In the genomic region with DNA sequence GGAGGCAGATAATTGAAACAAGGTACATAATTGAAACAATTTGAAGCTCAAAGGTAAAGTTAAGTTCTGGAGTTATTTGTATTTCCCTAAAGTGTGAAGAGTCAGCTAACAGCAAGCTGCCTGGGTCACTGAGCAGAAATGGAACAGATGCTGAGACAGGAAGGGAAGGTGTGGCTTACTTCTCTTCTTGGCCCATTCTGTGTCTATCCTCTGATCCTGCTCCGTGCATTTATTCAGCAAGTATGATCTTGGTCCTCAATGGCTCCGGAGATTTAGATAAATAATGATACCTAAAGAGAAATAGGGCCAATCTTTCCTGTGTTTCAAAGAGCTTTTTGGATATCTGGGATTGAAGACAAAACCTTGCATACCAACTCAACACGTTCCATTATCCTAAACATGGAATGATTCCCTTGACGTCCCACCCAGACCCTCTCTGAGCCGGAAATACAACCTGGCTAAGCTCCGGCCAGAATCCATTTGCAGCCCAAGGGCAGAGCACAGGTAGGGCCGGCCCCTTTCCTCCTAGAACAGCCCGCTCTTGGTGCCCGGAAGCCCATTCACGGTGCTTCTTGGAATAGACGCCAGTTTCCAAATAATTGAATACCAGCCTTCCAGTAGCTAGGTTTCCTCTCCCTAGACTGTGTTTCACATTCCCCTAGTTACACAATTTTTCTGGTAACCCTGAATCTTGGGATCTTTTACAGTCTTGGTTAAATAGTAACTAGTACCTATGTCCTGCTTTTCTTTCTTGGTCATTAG, we compare ENCODE assay signal across 28 cellular contexts.
DNase-seq lines count a peak whose midpoint lies in the region; ATAC-seq, FAIRE-seq and TF ChIP-seq lines count a peak whose summit lies in the region.
"Had no signal": no experiment of that assay in that cellular context is flagged by ENCODE, and none has a peak within 500 bp of the region (broad histone marks: within the 10 kb centered on the region; RNA-seq: fewer than 3 reads in every experiment).

No MANE protein-coding gene starts in this region.

- TF ChIP-seq CTCF in mucosa of descending colon (IDR thresholded peaks at IDR 0.05) (no peak), smooth muscle cell (IDR thresholded peaks at IDR 0.05; ENCODE audit: borderline replicate concordance, insufficient read depth, poor library complexity, severe bottlenecking) (no peak)

- WGBS in smooth muscle cell (ENCODE audit: low lambda C conversion rate): 90% methylated on average over 11 of the region's 11 CpGs

- peak; percentile 51 for ATAC-seq in mucosa of descending colon
- ATAC-seq in effector memory CD8-positive, alpha-beta T cell (replicated peaks): no peak
- ATAC-seq: natural killer cell treated with Interleukin-12 subunit alpha and Interleukin-12 subunit beta and Interleukin-15 and Interleukin-18, amount 100 ng/mL, for 72 hours had no signal

- H3K4me3 Mint-ChIP-seq in effector memory CD8-positive, alpha-beta T cell: no peak overlapping the region
- H3K4me3 Mint-ChIP-seq: natural killer cell treated with Interleukin-12 subunit alpha and Interleukin-12 subunit beta and Interleukin-15 and Interleukin-18, amount 100 ng/mL, for 72 hours had no signal

- FAIRE-seq in GM12891 (lab: Jason Lieb, UNC): no peak
- FAIRE-seq: astrocyte, colon, GM19239 had no signal

- H3K27me3 ChIP-seq in iPS-18a (ENCODE audit: control insufficient read depth, insufficient read depth, low read length) (peaks cover 22% of the 10 kb centered on the region), smooth muscle cell (ENCODE audit: low read depth) (peaks cover 58% of the 10 kb centered on the region)
- H3K27me3 ChIP-seq: uterus had no signal

- H3K9me3 ChIP-seq in iPS-18a (ENCODE audit: control insufficient read depth, low read depth, low read length): no peaks in the 10 kb centered on the region
- H3K9me3 ChIP-seq in mucosa of descending colon: no peaks in the 10 kb centered on the region
- no peaks in the 10 kb centered on the region for H3K9me3 ChIP-seq in smooth muscle cell (replicated peaks; ENCODE audit: low read depth)
- H3K9me3 ChIP-seq: prostate gland, uterus had no signal

- TF ChIP-seq POLR2A in GM12891 (IDR thresholded peaks at IDR 0.05; ENCODE audit: low read depth, low read length): no peak

- no peaks in the 10 kb centered on the region for H3F3A ChIP-seq in smooth muscle cell (ENCODE audit: low read depth)

- peak overlapping the region; percentile 51 for H3K4me3 ChIP-seq in iPS-18a (ENCODE audit: low read length)
- H3K4me3 ChIP-seq in mucosa of descending colon: no peak overlapping the region
- peak overlapping the region; percentile 60 for H3K4me3 ChIP-seq in smooth muscle cell
- H3K4me3 ChIP-seq: GM23248, prostate gland had no signal

- H3K4me1 Mint-ChIP-seq in effector memory CD8-positive, alpha-beta T cell (ENCODE audit: low read depth in 2 of 2): no peaks in the 10 kb centered on the region

- H3K9ac ChIP-seq in iPS-18a (ENCODE audit: low read length): no peak overlapping the region
- no peak overlapping the region for H3K9ac ChIP-seq in smooth muscle cell (ENCODE audit: low read depth)
- H3K9ac ChIP-seq: GM23248 had no signal

- H3K4me1 ChIP-seq in iPS-18a (ENCODE audit: control insufficient read depth, low read depth, low read length) (peaks cover 10% of the 10 kb centered on the region), mucosa of descending colon (ENCODE audit: low read depth) (no peaks in the 10 kb centered on the region), smooth muscle cell (ENCODE audit: low read depth) (peaks cover 7% of the 10 kb centered on the region)
- H3K4me1 ChIP-seq: prostate gland, uterus had no signal

- no peaks in the 10 kb centered on the region for H3K36me3 Mint-ChIP-seq in effector memory CD8-positive, alpha-beta T cell (ENCODE audit: insufficient read depth)
- H3K36me3 Mint-ChIP-seq: activated naive CD4-positive, alpha-beta T cell treated with anti-CD3 and anti-CD28 coated beads, Interleukin-2, amount 50 U/mL, for 24 hours; IgD-negative memory B cell; immature natural killer cell; natural killer cell treated with Interleukin-12 subunit alpha and Interleukin-12 subunit beta and Interleukin-15 and Interleukin-18, amount 100 ng/mL, for 72 hours had no signal

- no peaks in the 10 kb centered on the region for H3K36me3 ChIP-seq in iPS-18a (ENCODE audit: control insufficient read depth, low read depth, low read length)
- no peaks in the 10 kb centered on the region for H3K36me3 ChIP-seq in mucosa of descending colon (ENCODE audit: low read depth)
- no peaks in the 10 kb centered on the region for H3K36me3 ChIP-seq in smooth muscle cell (ENCODE audit: low read depth)
- H3K36me3 ChIP-seq: prostate gland, uterus had no signal

- H3K27me3 Mint-ChIP-seq in effector memory CD8-positive, alpha-beta T cell: peaks cover 68 to 78% of the 10 kb centered on the region in 2 donors

- H3K79me2 ChIP-seq in smooth muscle cell (ENCODE audit: low read depth): no peaks in the 10 kb centered on the region

- no peaks in the 10 kb centered on the region for H4K20me1 ChIP-seq in smooth muscle cell (ENCODE audit: low read depth)

- DNase-seq in HT-29 (ENCODE audit: low spot score): peak; percentile 69
- peak in 2 of 3 donors; percentile 54 for DNase-seq in mucosa of descending colon
- DNase-seq in smooth muscle cell (lab: John Stamatoyannopoulos, UW; ENCODE audit: unreplicated experiment): no peak
- DNase-seq in Kasumi-1 (lab: John Stamatoyannopoulos, UW): no peak
- no peak for DNase-seq in activated gamma-delta T cell (lab: John Stamatoyannopoulos, UW)
- no peak for DNase-seq in GM12891 (ENCODE audit: insufficient read length, low spot score)
- DNase-seq in effector memory CD8-positive, alpha-beta T cell: no peak
- DNase-seq: activated CD4-positive, alpha-beta T cell treated with anti-CD3 and anti-CD28 coated beads for 1 hour; activated T-cell treated with anti-CD3 and anti-CD28 coated beads, Interleukin-2, amount 50 U/mL, for 48 hours; DMS153; GM23248; head of caudate nucleus; immature natural killer cell; mesenchymal stem cell; NCI-H1417 treated with DMSO at 0.1 percent for 48 hours; NCI-H2171 treated with DMSO at 0.1 percent for 48 hours; NCI-H69; uterus had no signal

- no peak overlapping the region for H2AFZ ChIP-seq in smooth muscle cell (ENCODE audit: low read depth)
- H2AFZ ChIP-seq: GM23248 had no signal

- H3K4me2 ChIP-seq in smooth muscle cell: no peak overlapping the region

- intact Hi-C loops in mucosa of descending colon (cut with DNase I, micrococcal nuclease): no loop called here

- H3K27ac Mint-ChIP-seq in effector memory CD8-positive, alpha-beta T cell: no peak overlapping the region
- H3K27ac Mint-ChIP-seq: activated naive CD4-positive, alpha-beta T cell treated with anti-CD3 and anti-CD28 coated beads, Interleukin-2, amount 50 U/mL, for 24 hours; IgD-negative memory B cell; immature natural killer cell; natural killer cell treated with Interleukin-12 subunit alpha and Interleukin-12 subunit beta and Interleukin-15 and Interleukin-18, amount 100 ng/mL, for 72 hours had no signal

- H3K9me3 Mint-ChIP-seq in effector memory CD8-positive, alpha-beta T cell: peaks cover 0 to 2% of the 10 kb centered on the region in 2 donors
- H3K9me3 Mint-ChIP-seq: activated naive CD4-positive, alpha-beta T cell treated with anti-CD3 and anti-CD28 coated beads, Interleukin-2, amount 50 U/mL, for 24 hours had no signal

- H3K27ac ChIP-seq in iPS-18a (ENCODE audit: low read length) (no peak overlapping the region), smooth muscle cell (ENCODE audit: low read depth) (no peak overlapping the region)
- H3K27ac ChIP-seq: C4-2B, GM23248, HL-60, prostate gland had no signal

TF ChIP-seq in GM12891, 5 proteins besides CTCF, POLR2A, EP300 and RAD21:
- TF ChIP-seq POLR2AphosphoS5 (IDR thresholded peaks at IDR 0.05; ENCODE audit: low read depth, low read length) (no peak), PAX5 (IDR thresholded peaks at IDR 0.05; ENCODE audit: insufficient read depth, low read length, severe bottlenecking) (no peak), POU2F2 (IDR thresholded peaks at IDR 0.05; ENCODE audit: low read depth, low read length) (no peak), SPI1 (IDR thresholded peaks at IDR 0.05; ENCODE audit: low read depth, low read length) (no peak), TAF1 (IDR thresholded peaks at IDR 0.05; ENCODE audit: low read depth, low read length) (no peak)

Comparison
In these comparisons a context has a peak if more than half of its experiments do, and no peak if none do; other contexts are left out.
1. DNase-seq: peak in HT-29 (single experiment) and mucosa of descending colon (2 of 3); none in smooth muscle cell (single experiment), Kasumi-1 (0 of 2), activated gamma-delta T cell (single experiment), GM12891 (single experiment) and effector memory CD8-positive, alpha-beta T cell (0 of 3).